ENCODE assay signal across 14 cellular contexts in the genomic region with DNA sequence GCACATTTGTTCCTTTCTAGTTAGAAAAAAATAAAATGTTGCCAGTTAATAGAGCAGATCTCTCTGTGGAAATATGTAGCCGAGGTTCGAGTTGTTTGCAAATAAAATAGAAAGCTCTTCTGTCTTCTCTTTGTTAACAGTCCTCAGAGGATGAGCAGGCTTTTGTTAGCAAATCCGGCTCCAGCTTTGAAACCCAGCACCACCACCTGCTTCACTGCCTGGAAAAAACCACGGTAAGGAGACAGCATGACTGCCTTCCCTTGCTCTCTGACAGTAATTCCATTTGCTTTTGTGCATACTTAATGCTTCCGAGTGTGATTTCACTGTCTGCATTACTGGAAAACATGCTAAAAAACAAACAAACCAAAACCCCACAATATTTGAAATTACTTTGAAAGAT.
DNase-seq lines count a peak whose midpoint lies in the region; TF ChIP-seq lines count a peak whose summit lies in the region.
"Had no signal": no experiment of that assay in that cellular context is flagged by ENCODE, and none has a peak within 500 bp of the region (broad histone marks: within the 10 kb centered on the region; RNA-seq: fewer than 3 reads in every experiment).

No MANE protein-coding gene starts in this region.

- no peak overlapping the region for H3K4ac ChIP-seq in neuronal stem cell (ENCODE audit: low read length)

- H3K4me3 ChIP-seq in Loucy (ENCODE audit: low read length, poor library complexity, severe bottlenecking) = no peak overlapping the region
- H3K4me3 ChIP-seq in ectodermal cell (ENCODE audit: insufficient read depth, low read depth, low read length) = no peak overlapping the region
- peak overlapping the region in 1 of 2 donors; percentile 14 for H3K4me3 ChIP-seq in neuronal stem cell (ENCODE audit: low read length in 2 of 2)

- H2BK12ac ChIP-seq in neuronal stem cell (ENCODE audit: low read length) = no peak overlapping the region

- H3K4me1 ChIP-seq in Loucy (ENCODE audit: insufficient read depth, low read length, poor library complexity, severe bottlenecking) (no peaks in the 10 kb centered on the region), ectodermal cell (ENCODE audit: control insufficient read depth, insufficient read depth, low read length) (peaks cover 20% of the 10 kb centered on the region), neuronal stem cell (ENCODE audit: control insufficient read depth in 2 of 2, insufficient read depth in 1 of 2, low read depth in 1 of 2, low read length in 2 of 2) (peaks cover 1 to 17% of the 10 kb centered on the region in 2 donors)

- DNase-seq in NCI-H510A treated with DMSO at 0.1 percent for 48 hours (lab: John Stamatoyannopoulos, UW) (peak; percentile 80), neuronal stem cell (ENCODE audit: low spot score) (peak; percentile 36), NCI-H2107 treated with DMSO at 0.1 percent for 48 hours (lab: John Stamatoyannopoulos, UW; ENCODE audit: unreplicated experiment) (no peak), NCI-H226 (no peak), DMS79 (lab: John Stamatoyannopoulos, UW) (no peak)
- DNase-seq in stimulated activated CD8-positive, alpha-beta memory T cell treated with anti-CD3 and anti-CD28 coated beads, Interleukin-4, amount 100 ng/mL, for 48 hours = no peak
- DNase-seq: activated T-cell treated with anti-CD3 and anti-CD28 coated beads, Interleukin-2, amount 50 U/mL, for 1 hour; effector memory CD8-positive, alpha-beta T cell; mammary epithelial cell; MV-4-11 had no signal

- H2AFZ ChIP-seq in Loucy (ENCODE audit: low read length) = peak overlapping the region; percentile 57; the same call in 1 of the 2 replicates
- H2AFZ ChIP-seq in neuronal stem cell (ENCODE audit: low read length) = peak overlapping the region; percentile 85

- no peak overlapping the region for H2BK15ac ChIP-seq in neuronal stem cell (ENCODE audit: low read length)

- H3K9me2 ChIP-seq in Loucy (replicated peaks; ENCODE audit: low read depth, low read length) = no peaks in the 10 kb centered on the region

- no peaks in the 10 kb centered on the region for H3F3A ChIP-seq in Loucy (ENCODE audit: low read depth)

- no peak overlapping the region for H4K91ac ChIP-seq in neuronal stem cell (ENCODE audit: low read depth, low read length, poor library complexity)

- H3K14ac ChIP-seq in neuronal stem cell (ENCODE audit: low read length) = no peak overlapping the region

- H3K79me1 ChIP-seq in neuronal stem cell (ENCODE audit: low read depth, low read length) = no peaks in the 10 kb centered on the region

- H3K36me3 ChIP-seq in Loucy (ENCODE audit: insufficient read depth, low read length) (no peaks in the 10 kb centered on the region), ectodermal cell (ENCODE audit: control insufficient read depth, insufficient read depth, low read length) (no peaks in the 10 kb centered on the region), neuronal stem cell (replicated peaks in 1 of 2; ENCODE audit: control insufficient read depth in 2 of 2, insufficient read depth in 2 of 2, low read length in 2 of 2) (no peaks in the 10 kb centered on the region)

- H3K79me2 ChIP-seq in Loucy (ENCODE audit: insufficient read depth, low read length) = no peaks in the 10 kb centered on the region

- no peaks in the 10 kb centered on the region for H3K9me3 ChIP-seq in Loucy (ENCODE audit: insufficient read depth, low read depth, low read length)
- H3K9me3 ChIP-seq in ectodermal cell (ENCODE audit: control insufficient read depth, low read length) = no peaks in the 10 kb centered on the region
- no peaks in the 10 kb centered on the region for H3K9me3 ChIP-seq in neuronal stem cell (replicated peaks in 1 of 2; ENCODE audit: control insufficient read depth in 2 of 2, insufficient read depth in 1 of 2, low read depth in 1 of 2, low read length in 2 of 2)

- H3K27ac ChIP-seq in ectodermal cell (ENCODE audit: insufficient read depth, low read depth, low read length, poor library complexity, severe bottlenecking) (peak overlapping the region; percentile 83), neuronal stem cell (replicated peaks; ENCODE audit: low read length) (no peak overlapping the region)
- H3K27ac ChIP-seq: C4-2B, RWPE1 had no signal

- no peak overlapping the region for H3K9ac ChIP-seq in Loucy (ENCODE audit: low read depth, low read length, poor library complexity, severe bottlenecking)
- no peak overlapping the region for H3K9ac ChIP-seq in neuronal stem cell (ENCODE audit: low read depth, low read length, poor library complexity)

- H3K18ac ChIP-seq in neuronal stem cell (ENCODE audit: low read length) = no peak overlapping the region

- H4K8ac ChIP-seq in neuronal stem cell (ENCODE audit: low read depth, low read length) = no peak overlapping the region

- TF ChIP-seq CTCF in Loucy (conservative IDR thresholded peaks at IDR 0.05; ENCODE audit: low read length) = no peak

- H3K27me3 ChIP-seq in Loucy (ENCODE audit: insufficient read depth, low read length, poor library complexity, severe bottlenecking) (no peaks in the 10 kb centered on the region), ectodermal cell (ENCODE audit: control insufficient read depth, insufficient read depth, low read length, poor library complexity, severe bottlenecking) (no peaks in the 10 kb centered on the region), neuronal stem cell (ENCODE audit: control insufficient read depth in 3 of 3, insufficient read depth in 3 of 3, low read depth in 1 of 3, low read length in 3 of 3) (no peaks in the 10 kb centered on the region)

- no peak overlapping the region for H3K4me2 ChIP-seq in Loucy (ENCODE audit: low read depth, low read length, poor library complexity, severe bottlenecking)
- H3K4me2 ChIP-seq in neuronal stem cell (ENCODE audit: insufficient read depth, low read length, poor library complexity, severe bottlenecking) = no peak overlapping the region

- no peaks in the 10 kb centered on the region for H4K20me1 ChIP-seq in Loucy (ENCODE audit: insufficient read depth, low read length, poor library complexity, severe bottlenecking)

- H2BK5ac ChIP-seq in neuronal stem cell (ENCODE audit: low read length) = no peak overlapping the region

- H2AK5ac ChIP-seq in neuronal stem cell (ENCODE audit: low read depth, low read length) = no peak overlapping the region

- H3K23ac ChIP-seq in neuronal stem cell (ENCODE audit: low read depth, low read length, poor library complexity) = no peak overlapping the region

- H2BK120ac ChIP-seq in neuronal stem cell (ENCODE audit: low read depth, low read length) = no peak overlapping the region

- whole genome bisulfite sequencing in ectodermal cell, 2 experiments = 1 to 7% methylated on average over 5 of the region's 5 CpGs
- WGBS in neuronal stem cell (ENCODE audit: extremely low coverage in 2 of 2, insufficient read length in 2 of 2, insufficient replicate concordance in 1 of 2), 2 donors = no CpG with 5 or more reads among the region's 5 CpGs

Comparison
In these comparisons a context has a peak if more than half of its experiments do, and no peak if none do; other contexts are left out.
1. DNase-seq: peak in NCI-H510A treated with DMSO at 0.1 percent for 48 hours (single experiment) and neuronal stem cell (single experiment); none in NCI-H2107 treated with DMSO at 0.1 percent for 48 hours (single experiment), NCI-H226 (single experiment), DMS79 (single experiment) and stimulated activated CD8-positive, alpha-beta memory T cell treated with anti-CD3 and anti-CD28 coated beads, Interleukin-4, amount 100 ng/mL, for 48 hours (single experiment).